Comparison of ENCODE assay signal across 8 cellular contexts in genomic region chr3:28241221-28242160, GRCh38. TPM values are rescaled to one million over a fixed set of nuclear protein-coding genes. Genes with fewer than 3 reads are reported as not detected.
DNase-seq lines count a peak whose midpoint lies in the region; ATAC-seq and TF ChIP-seq lines count a peak whose summit lies in the region.

Gene CMC1 (plus strand): TSS chr3:28241619. CDS start chr3:28241794, 175 bp downstream.

- intact Hi-C loops in CD8-positive, alpha-beta T cell (cut with DNase I, micrococcal nuclease), result loop anchor here (1.0 to 5.0 kb wide), 8 partner anchors 30 to 759 kb away; partner anchors contain the start of genes AZI2 (in 2 of the 2), ZCWPW2 (in 2 of the 2) and SLC4A7 (in 1 of the 2)

- H3K27me3 ChIP-seq in CD8-positive, alpha-beta T cell (ENCODE audit: insufficient read depth, low read length), result no peaks in the 10 kb centered on the region
- H3K27me3 ChIP-seq in ectodermal cell (ENCODE audit: control insufficient read depth, insufficient read depth, low read length, poor library complexity, severe bottlenecking) (no peaks in the 10 kb centered on the region), lung (ENCODE audit: control insufficient read depth, insufficient read depth) (no peaks in the 10 kb centered on the region)

- 4 to 5% methylated on average over 68 of the region's 68 CpGs for WGBS in ectodermal cell, 2 experiments
- WGBS in lung, 2 donors, result 0% methylated on average over 66 to 68 of the region's 68 CpGs

- no peaks in the 10 kb centered on the region for H3K9me3 ChIP-seq in CD8-positive, alpha-beta T cell (ENCODE audit: low read length)
- H3K9me3 ChIP-seq in ectodermal cell (ENCODE audit: control insufficient read depth, low read length) (no peaks in the 10 kb centered on the region), lung (ENCODE audit: control insufficient read depth in 2 of 2, insufficient read depth in 1 of 2, low read length in 1 of 2) (no peaks in the 10 kb centered on the region)

- H3K4me1 Mint-ChIP-seq in CD8-positive, alpha-beta T cell (ENCODE audit: low read depth), result peaks cover 50% of the 10 kb centered on the region

- peaks cover 29% of the 10 kb centered on the region for H3K4me1 ChIP-seq in CD8-positive, alpha-beta T cell (ENCODE audit: insufficient read depth, low read length)
- peaks cover 5% of the 10 kb centered on the region for H3K4me1 ChIP-seq in ectodermal cell (ENCODE audit: control insufficient read depth, insufficient read depth, low read length)
- peaks cover 5 to 7% of the 10 kb centered on the region in 2 donors for H3K4me1 ChIP-seq in lung (ENCODE audit: control insufficient read depth in 2 of 2, insufficient read depth in 2 of 2, low read length in 2 of 2)

- H3K9me3 Mint-ChIP-seq in CD8-positive, alpha-beta T cell, result no peaks in the 10 kb centered on the region

- peak within 1 kb of the TSS; percentile 53 for H3K27ac ChIP-seq in CD8-positive, alpha-beta T cell (ENCODE audit: low read depth, low read length)
- H3K27ac ChIP-seq in ectodermal cell (ENCODE audit: insufficient read depth, low read depth, low read length, poor library complexity, severe bottlenecking) (peak within 1 kb of the TSS; percentile 65), lung (ENCODE audit: low read depth in 1 of 2, low read length in 1 of 2) (peak within 1 kb of the TSS; percentile 73 to 86)

- no peak for TF ChIP-seq CTCF in CD8-positive, alpha-beta T cell (IDR thresholded peaks at IDR 0.05)
- no peak for TF ChIP-seq CTCF in lung (IDR thresholded peaks at IDR 0.05; ENCODE audit: control extremely low read depth, extremely low read depth)

- no peaks in the 10 kb centered on the region for H3K27me3 Mint-ChIP-seq in CD8-positive, alpha-beta T cell (ENCODE audit: low read depth)

- no peaks in the 10 kb centered on the region for H3K36me3 ChIP-seq in CD8-positive, alpha-beta T cell (ENCODE audit: insufficient read depth, low read length)
- H3K36me3 ChIP-seq in ectodermal cell (ENCODE audit: control insufficient read depth, insufficient read depth, low read length) (no peaks in the 10 kb centered on the region), lung (ENCODE audit: control insufficient read depth in 2 of 2, insufficient read depth in 2 of 2, low read length in 2 of 2) (no peaks in the 10 kb centered on the region)

- peak; percentile 90 for ATAC-seq in CD8-positive, alpha-beta T cell
- ATAC-seq in GM19467 (IDR thresholded peaks at IDR 0.05; ENCODE audit: unreplicated experiment) (peak; percentile 98), lung (ENCODE audit: insufficient read depth, low FRiP score) (peak; percentile 99)

- peak within 1 kb of the TSS; percentile 92 for H3K27ac Mint-ChIP-seq in CD8-positive, alpha-beta T cell

- POLR2A ChIA-PET in CD8-positive, alpha-beta T cell (lab: Charles Lee), result interaction anchor here (0.7 to 1.2 kb wide), 4 partner anchors 14 to 875 kb away, joined by 3 to 4 read pairs (median 3); no protein-coding TSS in a partner anchor

- H3K4me3 Mint-ChIP-seq in CD8-positive, alpha-beta T cell, result peak within 1 kb of the TSS; percentile 95

- H3K4me3 ChIP-seq in CD8-positive, alpha-beta T cell (ENCODE audit: low read depth, low read length), result peak within 1 kb of the TSS; percentile 76
- H3K4me3 ChIP-seq in ectodermal cell (ENCODE audit: insufficient read depth, low read depth, low read length) (peak within 1 kb of the TSS; percentile 67), lung (peak within 1 kb of the TSS; percentile 80)

- DNase-seq in CD8-positive, alpha-beta T cell, result peak; percentile 68 to 93 (median 88)
- DNase-seq in HS-27A (ENCODE audit: low read depth), result peak; percentile 89
- peak; percentile 43 for DNase-seq in NK-92 (lab: John Stamatoyannopoulos, UW; ENCODE audit: unreplicated experiment)
- DNase-seq in activated CD8-positive, alpha-beta memory T cell treated with anti-CD3 and anti-CD28 coated beads for 1 hour (ENCODE audit: extremely low read depth in 1 of 2, low read depth in 1 of 2), result peak; percentile 76 to 83
- DNase-seq in lung (ENCODE audit: low spot score), result peak; percentile 99
- DNase-seq in stimulated activated CD4-positive, alpha-beta T cell treated with anti-CD3 and anti-CD28 coated beads, TNF-alpha, amount 100 ng/mL, for 4 hours (ENCODE audit: low read depth in 3 of 3), result peak; percentile 84 to 90 (median 86)

- CTCF ChIA-PET in CD8-positive, alpha-beta T cell (lab: Charles Lee), result interaction anchor here (1.1 to 2.6 kb wide), 4 partner anchors 11 to 529 kb away, joined by 3 to 11 read pairs (median 5); no protein-coding TSS in a partner anchor

- peaks cover 10% of the 10 kb centered on the region for H3K36me3 Mint-ChIP-seq in CD8-positive, alpha-beta T cell

RNA-seq across cellular contexts. Expression of gene CMC1, which starts in this region (rescaled TPM):
- 10 to 100 TPM; 28.0 to 31.0 TPM for total RNA-seq in CD8-positive, alpha-beta T cell
- 32.4 TPM for polyA plus RNA-seq in ectodermal cell (2013, experiment 1 of 4)
- polyA plus RNA-seq in ectodermal cell (2013, experiment 2 of 4), result 24.9 TPM
- polyA plus RNA-seq in ectodermal cell (2013, experiment 3 of 4), result 39.0 TPM
- 42.0 TPM for polyA plus RNA-seq in ectodermal cell (2013, experiment 4 of 4)
- 10 to 100 TPM; 17.6 to 21.2 TPM for total RNA-seq in lung
- polyA plus RNA-seq in lung, result 10 to 100 TPM; 32.7 to 35.6 TPM

Comparison
In these comparisons a context has a peak if more than half of its experiments do, and no peak if none do; other contexts are left out.
1. Peak in every context shown above with its lines: DNase-seq, ATAC-seq, H3K4me3 ChIP-seq and H3K27ac ChIP-seq.
2. DNase-seq: peak in every context shown above with its lines; median percentile 99 in lung; 89 in HS-27A; 88 in CD8-positive, alpha-beta T cell; 86 in stimulated activated CD4-positive, alpha-beta T cell treated with anti-CD3 and anti-CD28 coated beads, TNF-alpha, amount 100 ng/mL, for 4 hours; 80 in activated CD8-positive, alpha-beta memory T cell treated with anti-CD3 and anti-CD28 coated beads for 1 hour; 43 in NK-92.